In the genomic region with DNA sequence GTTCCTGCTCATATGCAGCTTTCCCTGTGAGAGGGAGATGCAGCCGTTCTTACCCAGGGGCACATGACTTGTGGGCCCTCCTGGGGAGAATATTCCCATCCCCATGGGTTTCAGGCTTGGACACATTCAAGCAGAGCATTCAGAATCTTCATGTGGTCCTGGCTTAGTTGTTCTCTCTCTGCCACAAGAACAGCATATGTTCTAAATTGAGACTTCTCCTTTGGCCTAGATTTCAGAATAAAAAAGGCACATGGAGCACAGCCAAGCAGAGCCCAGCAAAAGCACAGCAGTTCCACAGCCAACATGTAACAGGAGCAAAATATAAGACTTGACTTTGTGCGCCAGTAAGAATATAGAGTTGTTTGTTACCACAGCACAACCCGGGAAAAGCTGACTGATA, we compare ENCODE assay signal across 25 cellular contexts.
"Had no signal": no experiment of that assay in that cellular context is flagged by ENCODE, and none has a peak within 500 bp of the region (broad histone marks: within the 10 kb centered on the region; RNA-seq: fewer than 3 reads in every experiment).

No MANE protein-coding gene starts in this region.

- H3K27ac Mint-ChIP-seq: activated CD4-positive, alpha-beta memory T cell treated with anti-CD3 and anti-CD28 coated beads, Interleukin-2, amount 10 ng/mL, durations not matched to agents 7 days and 5 days; activated CD4-positive, alpha-beta T cell treated with anti-CD3 and anti-CD28 coated beads, Interleukin-2, amount 10 ng/mL, durations not matched to agents 7 days and 5 days; activated naive CD4-positive, alpha-beta T cell treated with anti-CD3 and anti-CD28 coated beads, Interleukin-2, amount 10 ng/mL, durations not matched to agents 7 days and 5 days; activated naive CD8-positive, alpha-beta T cell treated with anti-CD3 and anti-CD28 coated beads for 36 hours; activated T-helper 17 cell treated with anti-CD3 and anti-CD28 coated beads, Interleukin-2, amount 50 U/mL, for 72 hours; T-cell had no signal

- H3K27me3 ChIP-seq: adrenal gland, breast epithelium had no signal

- H3K27me3 Mint-ChIP-seq: activated CD4-positive, alpha-beta memory T cell treated with anti-CD3 and anti-CD28 coated beads, Interleukin-2, amount 10 ng/mL, durations not matched to agents 7 days and 5 days; activated CD4-positive, alpha-beta T cell treated with anti-CD3 and anti-CD28 coated beads, Interleukin-2, amount 10 ng/mL, durations not matched to agents 7 days and 5 days; activated naive CD4-positive, alpha-beta T cell treated with anti-CD3 and anti-CD28 coated beads, Interleukin-2, amount 10 ng/mL, durations not matched to agents 7 days and 5 days; activated naive CD8-positive, alpha-beta T cell treated with anti-CD3 and anti-CD28 coated beads for 36 hours had no signal

- H3K4me3 ChIP-seq: adrenal gland, breast epithelium, SK-N-MC had no signal

- H3K36me3 ChIP-seq: adrenal gland, breast epithelium had no signal

- H3K27ac ChIP-seq: adrenal gland, breast epithelium, SK-N-MC, VCaP had no signal

- H3K4me1 ChIP-seq: adrenal gland, breast epithelium had no signal

- DNase-seq: activated CD4-positive, alpha-beta memory T cell treated with anti-CD3 and anti-CD28 coated beads, Interleukin-2, amount 10 ng/mL, durations not matched to agents 7 days and 5 days; activated CD4-positive, alpha-beta T cell treated with anti-CD3 and anti-CD28 coated beads, Interleukin-2, amount 10 ng/mL, durations not matched to agents 7 days and 5 days; activated CD4-positive, CD25-positive, alpha-beta regulatory T cell; activated gamma-delta T cell; activated naive CD4-positive, alpha-beta T cell treated with anti-CD3 and anti-CD28 coated beads, Interleukin-2, amount 10 ng/mL, durations not matched to agents 7 days and 5 days; activated naive CD8-positive, alpha-beta T cell treated with anti-CD3 and anti-CD28 coated beads for 36 hours; activated T-cell treated with anti-CD3 and anti-CD28 coated beads for 4 hours; activated T-cell treated with anti-CD3 and anti-CD28 coated beads, Interleukin-2, amount 50 U/mL, for 48 hours; adrenal gland; aorta; Kasumi-1; KBM-7; NCI-H1105 treated with DMSO at 0.1 percent for 48 hours; NCI-H146; NCI-H187 treated with DMSO at 0.1 percent for 48 hours; NCI-H2081 treated with DMSO at 0.1 percent for 48 hours; NCI-H524; SIG-M5; T-cell; T-helper 2 cell; T1000 had no signal

- ATAC-seq: activated T-helper 17 cell treated with anti-CD3 and anti-CD28 coated beads, Interleukin-2, amount 50 U/mL, for 72 hours; T-cell had no signal

- H3K36me3 Mint-ChIP-seq: activated naive CD4-positive, alpha-beta T cell treated with anti-CD3 and anti-CD28 coated beads, Interleukin-2, amount 10 ng/mL, durations not matched to agents 7 days and 5 days; activated naive CD8-positive, alpha-beta T cell treated with anti-CD3 and anti-CD28 coated beads for 36 hours; T-cell had no signal

- H3K9me3 Mint-ChIP-seq: activated CD4-positive, alpha-beta T cell treated with anti-CD3 and anti-CD28 coated beads, Interleukin-2, amount 10 ng/mL, durations not matched to agents 7 days and 5 days; activated T-helper 17 cell treated with anti-CD3 and anti-CD28 coated beads, Interleukin-2, amount 50 U/mL, for 72 hours had no signal

- H3K4me1 Mint-ChIP-seq: activated CD4-positive, alpha-beta memory T cell treated with anti-CD3 and anti-CD28 coated beads, Interleukin-2, amount 10 ng/mL, durations not matched to agents 7 days and 5 days; activated CD4-positive, alpha-beta T cell treated with anti-CD3 and anti-CD28 coated beads, Interleukin-2, amount 10 ng/mL, durations not matched to agents 7 days and 5 days; activated naive CD4-positive, alpha-beta T cell treated with anti-CD3 and anti-CD28 coated beads, Interleukin-2, amount 10 ng/mL, durations not matched to agents 7 days and 5 days; activated naive CD8-positive, alpha-beta T cell treated with anti-CD3 and anti-CD28 coated beads for 36 hours; activated T-helper 17 cell treated with anti-CD3 and anti-CD28 coated beads, Interleukin-2, amount 50 U/mL, for 72 hours; T-cell had no signal

- H3K4me3 Mint-ChIP-seq: activated CD4-positive, alpha-beta memory T cell treated with anti-CD3 and anti-CD28 coated beads, Interleukin-2, amount 10 ng/mL, durations not matched to agents 7 days and 5 days; activated CD4-positive, alpha-beta T cell treated with anti-CD3 and anti-CD28 coated beads, Interleukin-2, amount 10 ng/mL, durations not matched to agents 7 days and 5 days; activated naive CD4-positive, alpha-beta T cell treated with anti-CD3 and anti-CD28 coated beads, Interleukin-2, amount 10 ng/mL, durations not matched to agents 7 days and 5 days; activated naive CD8-positive, alpha-beta T cell treated with anti-CD3 and anti-CD28 coated beads for 36 hours; activated T-helper 17 cell treated with anti-CD3 and anti-CD28 coated beads, Interleukin-2, amount 50 U/mL, for 72 hours; T-cell had no signal
